27 cellular contexts compared by ENCODE assay signal in the genomic region with DNA sequence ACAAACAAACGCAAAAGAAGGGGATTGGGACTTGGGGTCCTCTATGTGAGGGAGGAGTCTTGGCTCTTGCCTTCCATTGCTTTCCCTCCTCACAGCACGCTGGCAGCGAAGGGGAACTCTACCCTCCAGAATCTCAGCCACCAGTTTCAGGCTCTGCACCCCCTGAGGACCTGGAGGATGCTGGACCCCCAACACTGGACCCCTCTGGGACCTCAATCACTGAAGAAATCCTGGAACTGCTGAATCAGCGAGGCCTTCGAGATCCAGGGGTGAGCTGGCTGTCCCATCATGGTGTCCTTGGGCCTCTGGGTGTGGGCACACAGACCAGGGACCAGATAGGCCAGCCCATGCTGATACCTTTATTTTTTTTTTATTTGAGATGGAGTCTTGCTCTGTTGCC.
"Had no signal": no experiment of that assay in that cellular context is flagged by ENCODE, and none has a peak within 500 bp of the region (broad histone marks: within the 10 kb centered on the region; RNA-seq: fewer than 3 reads in every experiment).

No MANE protein-coding gene starts in this region.

- H3K27ac ChIP-seq: brain microvascular endothelial cell, PC-9, SJCRH30, SK-N-MC, WERI-Rb-1 had no signal

- H3K27me3 ChIP-seq: brain microvascular endothelial cell, SJCRH30 had no signal

- DNase-seq: activated CD4-positive, alpha-beta T cell treated with anti-CD3 and anti-CD28 coated beads, Interleukin-2, amount 10 ng/mL, durations not matched to agents 24 days and 14 days; activated CD4-positive, alpha-beta T cell treated with anti-CD3 and anti-CD28 coated beads, Interleukin-2, amount 50 U/mL, for 4 hours; activated CD8-positive, alpha-beta T cell treated with anti-CD3 and anti-CD28 coated beads for 36 hours; activated effector memory CD4-positive, alpha-beta T cell treated with anti-CD3 and anti-CD28 coated beads, Interleukin-2, amount 50 U/mL, for 16 hours; activated naive CD4-positive, alpha-beta T cell; activated naive CD4-positive, alpha-beta T cell treated with anti-CD3 and anti-CD28 coated beads, Interleukin-2, amount 50 U/mL, for 16 hours; activated naive CD8-positive, alpha-beta T cell treated with anti-CD3 and anti-CD28 coated beads for 36 hours; activated T-cell treated with anti-CD3 and anti-CD28 coated beads, Interleukin-2, amount 50 U/mL, for 1 hour; activated T-cell treated with anti-CD3 and anti-CD28 coated beads, Interleukin-2, amount 50 U/mL, for 72 hours; amniotic stem cell; aorta; brain microvascular endothelial cell; central memory CD4-positive, alpha-beta T cell; Karpas-422; NCI-H1105; NCI-H1417 treated with DMSO at 0.1 percent for 48 hours; NCI-H1930; NCI-H2081 treated with DMSO at 0.1 percent for 48 hours; NCI-H345; NCI-H524 treated with DMSO at 0.1 percent for 48 hours; SHP77; SJCRH30; T1000; WERI-Rb-1 had no signal

- ATAC-seq: activated CD8-positive, alpha-beta T cell treated with anti-CD3 and anti-CD28 coated beads for 36 hours; activated T-cell treated with anti-CD3 and anti-CD28 coated beads, Interleukin-2, amount 50 U/mL, for 72 hours; activated T-helper 17 cell treated with anti-CD3 and anti-CD28 coated beads, Interleukin-2, amount 50 U/mL, for 72 hours had no signal

- H3K4me1 ChIP-seq: SJCRH30 had no signal

- H3K4me2 ChIP-seq: PC-9 had no signal

- H2AFZ ChIP-seq: PC-9 had no signal

- H3K4me3 ChIP-seq: PC-9, SJCRH30, SK-N-MC had no signal

- H3K9me3 ChIP-seq: SJCRH30 had no signal
